In the genomic region with DNA sequence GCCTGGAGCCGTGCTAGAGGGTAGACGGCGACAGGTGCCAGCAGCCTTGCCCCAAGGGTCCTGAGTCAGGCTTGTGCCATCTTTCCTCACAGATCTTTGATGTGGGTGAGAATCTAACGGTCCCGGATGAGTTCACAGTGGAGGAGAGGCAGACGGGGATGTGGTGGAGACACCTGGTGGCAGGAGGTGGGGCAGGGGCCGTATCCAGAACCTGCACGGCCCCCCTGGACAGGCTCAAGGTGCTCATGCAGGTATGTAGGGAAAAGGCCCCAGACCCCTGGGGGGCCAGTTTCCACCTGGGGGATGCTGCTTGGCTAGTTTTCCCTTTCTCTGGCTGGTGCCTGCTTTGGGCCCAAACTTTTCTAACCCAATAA, we compare ENCODE assay signal across 9 cellular contexts.
A peak's percentile ranks its signal among the peaks of the same experiment; 100 is the strongest.
DNase-seq lines count a peak whose midpoint lies in the region; ATAC-seq and TF ChIP-seq lines count a peak whose summit lies in the region.
"Had no signal": no experiment of that assay in that cellular context is flagged by ENCODE, and none has a peak within 500 bp of the region (broad histone marks: within the 10 kb centered on the region; RNA-seq: fewer than 3 reads in every experiment).

No MANE protein-coding gene starts in this region.

- H3K36me3 Mint-ChIP-seq in activated naive CD8-positive, alpha-beta T cell treated with anti-CD3 and anti-CD28 coated beads, Interleukin-2, amount 50 U/mL, for 24 hours (ENCODE audit: low read depth): peaks cover 36% of the 10 kb centered on the region
- H3K36me3 Mint-ChIP-seq in nephron (ENCODE audit: low read depth): peaks cover 33% of the 10 kb centered on the region

- ATAC-seq in activated naive CD8-positive, alpha-beta T cell treated with anti-CD3 and anti-CD28 coated beads, Interleukin-2, amount 50 U/mL, for 24 hours: peak; percentile 68
- ATAC-seq in HG03354 (IDR thresholded peaks at IDR 0.05; ENCODE audit: poor library complexity, severe bottlenecking, unreplicated experiment) (no peak), GM21390 (IDR thresholded peaks at IDR 0.05; ENCODE audit: unreplicated experiment) (no peak)

- H3K27ac Mint-ChIP-seq in activated naive CD8-positive, alpha-beta T cell treated with anti-CD3 and anti-CD28 coated beads, Interleukin-2, amount 50 U/mL, for 24 hours: no peak overlapping the region
- peak overlapping the region in 1 of 3 experiments; percentile 86 for H3K27ac Mint-ChIP-seq in nephron

- no peaks in the 10 kb centered on the region for H3K27me3 Mint-ChIP-seq in activated naive CD8-positive, alpha-beta T cell treated with anti-CD3 and anti-CD28 coated beads, Interleukin-2, amount 50 U/mL, for 24 hours
- no peaks in the 10 kb centered on the region for H3K27me3 Mint-ChIP-seq in nephron (ENCODE audit: low read depth)

- DNase-seq in COLO668 (lab: John Stamatoyannopoulos, UW; ENCODE audit: unreplicated experiment) (peak; percentile 48), NCI-H69 (lab: John Stamatoyannopoulos, UW) (peak; percentile 66), NCI-H774 (lab: John Stamatoyannopoulos, UW) (no peak), SKM-1 treated with dmso at 0.1 percent for 144 hours (lab: John Stamatoyannopoulos, UW; ENCODE audit: unreplicated experiment) (no peak)
- DNase-seq in activated naive CD8-positive, alpha-beta T cell treated with anti-CD3 and anti-CD28 coated beads, Interleukin-2, amount 50 U/mL, for 24 hours: peak; percentile 41
- DNase-seq: immature natural killer cell had no signal

- no peaks in the 10 kb centered on the region for H3K9me3 Mint-ChIP-seq in activated naive CD8-positive, alpha-beta T cell treated with anti-CD3 and anti-CD28 coated beads, Interleukin-2, amount 50 U/mL, for 24 hours
- no peaks in the 10 kb centered on the region for H3K9me3 Mint-ChIP-seq in nephron
- H3K9me3 Mint-ChIP-seq: immature natural killer cell had no signal

- no peak overlapping the region for H3K4me3 Mint-ChIP-seq in activated naive CD8-positive, alpha-beta T cell treated with anti-CD3 and anti-CD28 coated beads, Interleukin-2, amount 50 U/mL, for 24 hours
- H3K4me3 Mint-ChIP-seq in nephron: no peak overlapping the region
- H3K4me3 Mint-ChIP-seq: immature natural killer cell had no signal

- TF ChIP-seq CTCF in nephron (IDR thresholded peaks at IDR 0.05; ENCODE audit: unreplicated experiment in 3 of 3): peak; percentile 24 to 33 (median 25)

- H3K4me1 Mint-ChIP-seq in activated naive CD8-positive, alpha-beta T cell treated with anti-CD3 and anti-CD28 coated beads, Interleukin-2, amount 50 U/mL, for 24 hours: peaks cover 36% of the 10 kb centered on the region
- H3K4me1 Mint-ChIP-seq in nephron: peaks cover 67% of the 10 kb centered on the region

Comparison
In these comparisons a context has a peak if more than half of its experiments do, and no peak if none do; other contexts are left out.
1. DNase-seq: peak in COLO668 (single experiment), NCI-H69 (single experiment) and activated naive CD8-positive, alpha-beta T cell treated with anti-CD3 and anti-CD28 coated beads, Interleukin-2, amount 50 U/mL, for 24 hours (single experiment); none in NCI-H774 (single experiment) and SKM-1 treated with dmso at 0.1 percent for 144 hours (single experiment).